In the genomic region with DNA sequence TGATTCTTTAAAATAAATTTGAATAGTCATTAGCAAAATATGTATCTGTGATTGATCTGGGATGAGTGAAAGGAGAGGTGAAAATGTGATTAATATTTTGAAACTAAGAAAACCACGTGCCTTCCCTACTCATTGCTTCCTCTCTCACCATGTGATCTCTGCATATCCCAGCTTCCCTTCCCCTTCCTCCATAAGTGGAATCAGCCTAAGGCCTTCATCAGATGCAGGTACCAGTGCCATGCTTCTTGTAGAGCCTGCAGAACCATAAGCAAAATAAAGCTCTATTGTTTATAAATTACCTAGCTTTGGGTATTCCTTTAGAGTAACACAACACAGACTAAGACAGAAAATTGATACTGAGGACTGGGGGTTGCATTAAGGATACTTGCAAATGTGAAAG, we compare ENCODE assay signal across 24 cellular contexts. TPM values are rescaled to one million over a fixed set of nuclear protein-coding genes. Genes with fewer than 3 reads are reported as not detected.
DNase-seq lines count a peak whose midpoint lies in the region; ATAC-seq and FAIRE-seq lines count a peak whose summit lies in the region.
"Had no signal": no experiment of that assay in that cellular context is flagged by ENCODE, and none has a peak within 500 bp of the region (broad histone marks: within the 10 kb centered on the region; RNA-seq: fewer than 3 reads in every experiment).

No MANE protein-coding gene starts in this region.

- no peak overlapping the region for H3K4me2 ChIP-seq in trophoblast cell (ENCODE audit: low read length)
- H3K4me2 ChIP-seq: hepatocyte had no signal

- H2AFZ ChIP-seq in trophoblast cell (ENCODE audit: insufficient read depth, low read length, poor library complexity), result no peak overlapping the region
- H2AFZ ChIP-seq: hepatocyte had no signal

- no peak overlapping the region for H4K91ac ChIP-seq in trophoblast cell (ENCODE audit: low read depth, low read length)

- FAIRE-seq in frontal cortex (lab: Jason Lieb, UNC), result no peak
- FAIRE-seq: endometrium, GM12892, H1 had no signal

- peaks cover 2% of the 10 kb centered on the region for H3K27me3 Mint-ChIP-seq in activated naive CD4-positive, alpha-beta T cell treated with anti-CD3 and anti-CD28 coated beads, Interleukin-2, amount 10 ng/mL, durations not matched to agents 7 days and 5 days
- H3K27me3 Mint-ChIP-seq in activated naive CD8-positive, alpha-beta T cell, result no peaks in the 10 kb centered on the region
- H3K27me3 Mint-ChIP-seq: dendritic cell treated with granulocyte-macrophage colony-stimulating factor and Interleukin-4, amounts not matched to agents 40 ng/mL and 50 ng/mL, for 4 days; type B pancreatic cell had no signal

- H3K27ac Mint-ChIP-seq in activated naive CD4-positive, alpha-beta T cell treated with anti-CD3 and anti-CD28 coated beads, Interleukin-2, amount 10 ng/mL, durations not matched to agents 7 days and 5 days, result peak overlapping the region; percentile 67
- peak overlapping the region; percentile 77 for H3K27ac Mint-ChIP-seq in activated naive CD8-positive, alpha-beta T cell
- H3K27ac Mint-ChIP-seq: dendritic cell treated with granulocyte-macrophage colony-stimulating factor and Interleukin-4, amounts not matched to agents 40 ng/mL and 50 ng/mL, for 4 days; type B pancreatic cell had no signal

- no peak for ATAC-seq in HG02571 (IDR thresholded peaks at IDR 0.05; ENCODE audit: unreplicated experiment)
- ATAC-seq: gastrocnemius medialis, left cardiac atrium had no signal

- no peak overlapping the region for H3K9ac ChIP-seq in trophoblast cell (ENCODE audit: low read length)

- peaks cover 45% of the 10 kb centered on the region for H3K36me3 Mint-ChIP-seq in activated naive CD4-positive, alpha-beta T cell treated with anti-CD3 and anti-CD28 coated beads, Interleukin-2, amount 10 ng/mL, durations not matched to agents 7 days and 5 days
- peaks cover 15% of the 10 kb centered on the region for H3K36me3 Mint-ChIP-seq in activated naive CD8-positive, alpha-beta T cell
- H3K36me3 Mint-ChIP-seq: type B pancreatic cell had no signal

- H3K23ac ChIP-seq in trophoblast cell (ENCODE audit: low read length), result no peak overlapping the region

- H3K4ac ChIP-seq in trophoblast cell (ENCODE audit: low read depth, low read length), result no peak overlapping the region

- peaks cover 3% of the 10 kb centered on the region for H3K79me2 ChIP-seq in trophoblast cell (ENCODE audit: control insufficient read depth, insufficient read depth, low read length, poor library complexity)

- peaks cover 3% of the 10 kb centered on the region for H3K9me3 Mint-ChIP-seq in activated naive CD4-positive, alpha-beta T cell treated with anti-CD3 and anti-CD28 coated beads, Interleukin-2, amount 10 ng/mL, durations not matched to agents 7 days and 5 days
- H3K9me3 Mint-ChIP-seq in activated naive CD8-positive, alpha-beta T cell (ENCODE audit: low read depth), result no peaks in the 10 kb centered on the region
- H3K9me3 Mint-ChIP-seq: dendritic cell treated with granulocyte-macrophage colony-stimulating factor and Interleukin-4, amounts not matched to agents 40 ng/mL and 50 ng/mL, for 4 days; type B pancreatic cell had no signal

- no peak overlapping the region for H3K27ac ChIP-seq in trophoblast cell (ENCODE audit: low read depth, low read length)
- H3K27ac ChIP-seq: esophagus squamous epithelium, gastrocnemius medialis, hepatocyte, right atrium auricular region, RWPE1 had no signal

- H4K12ac ChIP-seq in trophoblast cell (ENCODE audit: low read depth, low read length), result no peak overlapping the region

- H2BK5ac ChIP-seq in trophoblast cell (ENCODE audit: low read depth, low read length, poor library complexity), result no peak overlapping the region

- no peak overlapping the region for H2BK12ac ChIP-seq in trophoblast cell (ENCODE audit: low read length)

- no peaks in the 10 kb centered on the region for H3K36me3 ChIP-seq in trophoblast cell (ENCODE audit: control insufficient read depth in 1 of 2, insufficient read depth in 2 of 2, low read length in 2 of 2)
- H3K36me3 ChIP-seq: esophagus squamous epithelium, gastrocnemius medialis, right atrium auricular region, spleen had no signal

- peaks cover 1% of the 10 kb centered on the region for H3K9me3 ChIP-seq in trophoblast cell (ENCODE audit: insufficient read depth, low read depth, low read length)
- H3K9me3 ChIP-seq: esophagus squamous epithelium, gastrocnemius medialis, right atrium auricular region, spleen had no signal

- H3K4me3 ChIP-seq in trophoblast cell (ENCODE audit: low read depth, low read length), result no peak overlapping the region
- H3K4me3 ChIP-seq: esophagus squamous epithelium, gastrocnemius medialis, hepatocyte, right atrium auricular region, spleen had no signal

- no peak overlapping the region for H2AK5ac ChIP-seq in trophoblast cell (ENCODE audit: low read length)

- no peak overlapping the region for H3K4me3 Mint-ChIP-seq in activated naive CD4-positive, alpha-beta T cell treated with anti-CD3 and anti-CD28 coated beads, Interleukin-2, amount 10 ng/mL, durations not matched to agents 7 days and 5 days
- no peak overlapping the region for H3K4me3 Mint-ChIP-seq in activated naive CD8-positive, alpha-beta T cell
- H3K4me3 Mint-ChIP-seq: dendritic cell treated with granulocyte-macrophage colony-stimulating factor and Interleukin-4, amounts not matched to agents 40 ng/mL and 50 ng/mL, for 4 days; type B pancreatic cell had no signal

- H3K4me1 Mint-ChIP-seq in activated naive CD4-positive, alpha-beta T cell treated with anti-CD3 and anti-CD28 coated beads, Interleukin-2, amount 10 ng/mL, durations not matched to agents 7 days and 5 days, result peaks cover 58% of the 10 kb centered on the region
- H3K4me1 Mint-ChIP-seq in activated naive CD8-positive, alpha-beta T cell (ENCODE audit: low read depth), result peaks cover 43% of the 10 kb centered on the region

- CTCF ChIA-PET in activated naive CD4-positive, alpha-beta T cell treated with anti-CD3 and anti-CD28 coated beads, Interleukin-2, amount 10 ng/mL, durations not matched to agents 7 days and 5 days (lab: Charles Lee), result interaction anchor here (1.2 kb wide), 1 partner anchor 13 kb away, joined by 4 read pairs; no protein-coding TSS in a partner anchor

- H4K8ac ChIP-seq in trophoblast cell (ENCODE audit: low read depth, low read length), result no peak overlapping the region

- H3K18ac ChIP-seq in trophoblast cell (ENCODE audit: low read length), result no peak overlapping the region

- H3K4me1 ChIP-seq in trophoblast cell (ENCODE audit: control insufficient read depth in 1 of 2, insufficient read depth in 2 of 2, low read length in 2 of 2), result peaks cover 3 to 7% of the 10 kb centered on the region in 2 experiments

- no peak overlapping the region for H2BK120ac ChIP-seq in trophoblast cell (ENCODE audit: insufficient read depth, low read length, poor library complexity)

- peaks cover 4% of the 10 kb centered on the region for H3K79me1 ChIP-seq in trophoblast cell (ENCODE audit: low read length)

- no peak for DNase-seq in activated naive CD4-positive, alpha-beta T cell treated with anti-CD3 and anti-CD28 coated beads, Interleukin-2, amount 10 ng/mL, durations not matched to agents 7 days and 5 days
- no peak for DNase-seq in activated naive CD4-positive, alpha-beta T cell (lab: John Stamatoyannopoulos, UW)
- DNase-seq in OCI-M1 (lab: John Stamatoyannopoulos, UW) (peak; percentile 33), trophoblast cell (peak; percentile 46 to 68), frontal cortex (ENCODE audit: low spot score in 2 of 2) (no peak)
- DNase-seq: activated CD4-positive, alpha-beta T cell treated with anti-CD3 and anti-CD28 coated beads for 48 hours; C1 segment of cervical spinal cord; caudate nucleus; esophagus squamous epithelium; gastrocnemius medialis; left cardiac atrium; NCI-H146; NCI-H446 treated with DMSO at 0.1 percent for 48 hours; spleen had no signal

- no peak overlapping the region for H3K14ac ChIP-seq in trophoblast cell (ENCODE audit: low read length)

- H3K27me3 ChIP-seq in trophoblast cell (ENCODE audit: insufficient read depth, low read length), result no peaks in the 10 kb centered on the region
- H3K27me3 ChIP-seq: esophagus squamous epithelium, gastrocnemius medialis, hepatocyte, right atrium auricular region, spleen had no signal

- WGBS in trophoblast cell (ENCODE audit: extremely low coverage, insufficient coverage, insufficient read length), result no CpG with 5 or more reads among the region's 1 CpG

RNA-seq across cellular contexts. Expression of a gene that starts 11.2 kb away (rescaled TPM):
- 29.8 and 30.6 TPM in 2 replicates for polyA plus RNA-seq in trophoblast cell (2013)
- total RNA-seq in frontal cortex, result 20.8 TPM

Comparison
In these comparisons a context has a peak if more than half of its experiments do, and no peak if none do; other contexts are left out.
1. DNase-seq: peak in OCI-M1 (single experiment) and trophoblast cell (2 of 2); none in activated naive CD4-positive, alpha-beta T cell treated with anti-CD3 and anti-CD28 coated beads, Interleukin-2, amount 10 ng/mL, durations not matched to agents 7 days and 5 days (single experiment), activated naive CD4-positive, alpha-beta T cell (0 of 4) and frontal cortex (0 of 2).